Comparison of ENCODE assay signal across 15 cellular contexts in genomic region chr9:135062254-135062653, GRCh38. TPM values are rescaled to one million over a fixed set of nuclear protein-coding genes. Genes with fewer than 3 reads are reported as not detected.
DNase-seq lines count a peak whose midpoint lies in the region; ATAC-seq and TF ChIP-seq lines count a peak whose summit lies in the region.
"Had no signal": no experiment of that assay in that cellular context is flagged by ENCODE, and none has a peak within 500 bp of the region (broad histone marks: within the 10 kb centered on the region; RNA-seq: fewer than 3 reads in every experiment).

No MANE protein-coding gene starts in this region.

- no peaks in the 10 kb centered on the region for H3K36me3 Mint-ChIP-seq in chondrocyte (ENCODE audit: low read depth)
- H3K36me3 Mint-ChIP-seq: CD4-positive, CD25-positive, alpha-beta regulatory T cell; CD8-positive, alpha-beta memory T cell had no signal

- peak; percentile 6 for DNase-seq in RWPE2 (ENCODE audit: low spot score)
- peak; percentile 21 for DNase-seq in chondrocyte (ENCODE audit: low spot score)
- DNase-seq in mesenteric fat pad (ENCODE audit: low spot score), result peak; percentile 51
- DNase-seq in suprapubic skin (ENCODE audit: low spot score in 2 of 2), result peak; percentile 30 to 37
- DNase-seq: ACHN; BE2C; C1 segment of cervical spinal cord; CD4-positive, CD25-positive, alpha-beta regulatory T cell; CD8-positive, alpha-beta memory T cell had no signal

- H3K36me3 ChIP-seq in RWPE2 (ENCODE audit: low read depth), result no peaks in the 10 kb centered on the region
- no peaks in the 10 kb centered on the region for H3K36me3 ChIP-seq in suprapubic skin
- H3K36me3 ChIP-seq: BE2C had no signal

- 93% methylated on average over 5 of the region's 5 CpGs for WGBS in suprapubic skin

- no peaks in the 10 kb centered on the region for H3K4me1 ChIP-seq in RWPE2 (ENCODE audit: insufficient read depth, poor library complexity, severe bottlenecking)
- no peaks in the 10 kb centered on the region for H3K4me1 ChIP-seq in suprapubic skin
- H3K4me1 ChIP-seq: BE2C, Caco-2 had no signal

- H3K9me3 Mint-ChIP-seq in chondrocyte (ENCODE audit: low read depth), result peaks cover 6% of the 10 kb centered on the region

- H3K4me3 Mint-ChIP-seq in chondrocyte (ENCODE audit: unreplicated experiment), result no peak overlapping the region
- H3K4me3 Mint-ChIP-seq: CD4-positive, CD25-positive, alpha-beta regulatory T cell; CD8-positive, alpha-beta memory T cell; H9 had no signal

- no peak for TF ChIP-seq CTCF in RWPE2 (IDR thresholded peaks at IDR 0.05; ENCODE audit: poor library complexity, severe bottlenecking)
- TF ChIP-seq CTCF in chondrocyte (IDR thresholded peaks at IDR 0.05), result no peak
- no peak for TF ChIP-seq CTCF in suprapubic skin (IDR thresholded peaks at IDR 0.05)

- H3K9me3 ChIP-seq in RWPE2 (ENCODE audit: severe bottlenecking) (peaks cover 3% of the 10 kb centered on the region), suprapubic skin (peaks cover 6% of the 10 kb centered on the region)
- H3K9me3 ChIP-seq: BE2C had no signal

- peaks cover 54% of the 10 kb centered on the region for H3K27me3 Mint-ChIP-seq in chondrocyte (ENCODE audit: low read depth)

- H3K27me3 ChIP-seq in RWPE2 (ENCODE audit: insufficient read depth, poor library complexity, severe bottlenecking), result peaks cover 34% of the 10 kb centered on the region
- peaks cover 56% of the 10 kb centered on the region for H3K27me3 ChIP-seq in suprapubic skin
- H3K27me3 ChIP-seq: BE2C had no signal

- no peaks in the 10 kb centered on the region for H3K4me1 Mint-ChIP-seq in chondrocyte (ENCODE audit: low read depth)
- H3K4me1 Mint-ChIP-seq: CD4-positive, CD25-positive, alpha-beta regulatory T cell; CD8-positive, alpha-beta memory T cell; H9 had no signal

- H3K4me3 ChIP-seq in RWPE2 (ENCODE audit: severe bottlenecking) (no peak overlapping the region), suprapubic skin (no peak overlapping the region)

- ATAC-seq in RWPE2 (ENCODE audit: low read depth), result no peak
- no peak for ATAC-seq in GM21737 (IDR thresholded peaks at IDR 0.05; ENCODE audit: unreplicated experiment)
- no peak for ATAC-seq in GM21619 (IDR thresholded peaks at IDR 0.05; ENCODE audit: unreplicated experiment)
- ATAC-seq in GM18858 (IDR thresholded peaks at IDR 0.05; ENCODE audit: unreplicated experiment), result no peak

- no peak for TF ChIP-seq EP300 in suprapubic skin (IDR thresholded peaks at IDR 0.05)

- no peak for TF ChIP-seq POLR2A in suprapubic skin (IDR thresholded peaks at IDR 0.05)

- H3K27ac Mint-ChIP-seq in chondrocyte (ENCODE audit: unreplicated experiment), result no peak overlapping the region
- H3K27ac Mint-ChIP-seq: CD4-positive, CD25-positive, alpha-beta regulatory T cell; CD8-positive, alpha-beta memory T cell; H9 had no signal

- H3K27ac ChIP-seq in RWPE2 (ENCODE audit: poor library complexity, severe bottlenecking) (no peak overlapping the region), suprapubic skin (no peak overlapping the region)

RNA-seq across cellular contexts. Expression of gene OLFM1, which starts 25.2 kb away (rescaled TPM):
- total RNA-seq in chondrocyte, result 1.2 to 4.2 TPM (median 2.8 TPM) in 3 replicates
- 22.6 TPM for total RNA-seq in mesenteric fat pad
- 10 to 100 TPM in 2 of 4 donors, 1 to 10 TPM in 2; 4.0 to 15.4 (median 11.7) TPM for total RNA-seq in suprapubic skin
- total RNA-seq: Caco-2; CD4-positive, CD25-positive, alpha-beta regulatory T cell; CD8-positive, alpha-beta memory T cell; HT-29 had no signal
